20 cellular contexts compared by ENCODE assay signal in the genomic region with DNA sequence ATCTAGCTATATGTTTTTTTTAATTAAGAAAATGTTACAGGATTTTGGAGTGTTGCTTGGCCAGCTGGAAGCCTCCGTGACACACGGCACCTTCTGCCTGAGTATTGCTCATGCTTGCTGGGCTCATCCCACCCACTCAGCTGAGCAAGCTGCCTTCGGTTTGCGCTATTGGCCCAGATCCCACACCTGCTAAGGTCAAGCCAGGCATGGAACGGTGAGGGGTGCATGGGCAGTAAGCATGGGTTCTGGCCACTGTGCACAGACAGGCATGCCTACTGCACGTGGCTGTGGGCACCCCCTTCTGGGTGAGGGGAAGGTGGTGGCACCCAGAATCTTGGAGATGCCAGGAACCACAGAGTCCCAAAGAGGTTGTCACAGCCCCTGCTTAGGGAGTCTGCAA.
"Had no signal": no experiment of that assay in that cellular context is flagged by ENCODE, and none has a peak within 500 bp of the region (broad histone marks: within the 10 kb centered on the region; RNA-seq: fewer than 3 reads in every experiment).

No MANE protein-coding gene starts in this region.

- H3K4me3 ChIP-seq: lung, mucosa of descending colon, psoas muscle, sigmoid colon, testis, tibial artery, upper lobe of left lung had no signal

- H3K4me1 ChIP-seq: psoas muscle, sigmoid colon, testis, tibial artery, upper lobe of left lung had no signal

- DNase-seq: cortex of kidney; effector memory CD8-positive, alpha-beta T cell; immature natural killer cell; islet precursor cell; mucosa of descending colon; naive thymus-derived CD4-positive, alpha-beta T cell; nucleus accumbens; psoas muscle; sigmoid colon; stimulated activated CD4-positive, alpha-beta T cell treated with anti-CD3 and anti-CD28 coated beads, Interleukin-2, amount 100 ng/mL, for 24 hours; stimulated activated CD4-positive, alpha-beta T cell treated with anti-CD3 and anti-CD28 coated beads, Interleukin-4, amount 100 ng/mL, for 24 hours; stimulated activated naive CD8-positive, alpha-beta T cell treated with anti-CD3 and anti-CD28 coated beads, Interleukin-15, Interleukin-2, amounts not matched to agents 100 U/mL and 50 U/mL, for 24 hours; substantia nigra; testis; tibial artery had no signal

- ATAC-seq: effector memory CD8-positive, alpha-beta T cell; mucosa of descending colon; naive thymus-derived CD4-positive, alpha-beta T cell; psoas muscle; right cardiac atrium; stimulated activated effector memory CD8-positive, alpha-beta T cell treated with anti-CD3 and anti-CD28 coated beads, Interleukin-12 subunit alpha, Interleukin-12 subunit beta, amount 100 ng/mL, for 72 hours; stimulated activated naive CD8-positive, alpha-beta T cell treated with anti-CD3 and anti-CD28 coated beads, Interleukin-15, Interleukin-2, amounts not matched to agents 100 U/mL and 50 U/mL, for 24 hours had no signal

- H3K36me3 ChIP-seq: sigmoid colon, tibial artery, upper lobe of left lung had no signal

- H3K9me3 ChIP-seq: psoas muscle, testis, tibial artery had no signal

- FAIRE-seq: urothelium cell line had no signal

- H3K27ac ChIP-seq: psoas muscle, sigmoid colon, testis, tibial artery, upper lobe of left lung had no signal
